In the genomic region with DNA sequence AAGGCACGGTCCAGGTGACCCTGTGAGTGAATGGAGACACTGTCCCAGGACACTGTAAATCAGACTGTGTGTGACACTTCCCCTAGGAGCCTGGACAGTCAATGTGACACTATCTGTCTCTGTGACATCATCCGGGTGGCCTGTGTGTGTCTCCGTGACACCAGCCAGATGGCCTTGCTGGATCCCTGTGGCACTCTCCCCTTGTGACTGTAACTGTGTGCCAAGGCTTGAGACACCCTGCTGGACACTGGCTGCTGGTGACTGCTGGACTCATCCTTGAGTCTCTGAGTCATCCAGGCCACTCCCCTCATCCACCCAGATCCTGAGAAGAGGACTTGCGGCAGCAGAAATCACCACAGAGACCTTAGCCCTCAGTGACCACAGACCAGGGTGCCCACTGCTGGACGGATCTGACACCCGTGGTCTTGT, we compare ENCODE assay signal across 13 cellular contexts. TPM values are rescaled to one million over a fixed set of nuclear protein-coding genes. Genes with fewer than 3 reads are reported as not detected.
DNase-seq lines count a peak whose midpoint lies in the region; ATAC-seq, FAIRE-seq and TF ChIP-seq lines count a peak whose summit lies in the region.
"Had no signal": no experiment of that assay in that cellular context is flagged by ENCODE, and none has a peak within 500 bp of the region (broad histone marks: within the 10 kb centered on the region; RNA-seq: fewer than 3 reads in every experiment).

No MANE protein-coding gene starts in this region.

- ATAC-seq in HG03139 (IDR thresholded peaks at IDR 0.05; ENCODE audit: unreplicated experiment) (no peak), HG02870 (IDR thresholded peaks at IDR 0.05; ENCODE audit: unreplicated experiment) (no peak)
- no peak for ATAC-seq in activated CD8-positive, alpha-beta T cell treated with anti-CD3 and anti-CD28 coated beads for 36 hours
- ATAC-seq: activated naive CD8-positive, alpha-beta T cell treated with anti-CD3 and anti-CD28 coated beads, Interleukin-2, amount 50 U/mL, for 24 hours had no signal

- no peaks in the 10 kb centered on the region for H3K27me3 ChIP-seq in bronchial epithelial cell (ENCODE audit: control insufficient read depth, insufficient read depth, low read length)

- no peaks in the 10 kb centered on the region for H3K36me3 ChIP-seq in bronchial epithelial cell (ENCODE audit: control insufficient read depth, insufficient read depth, low read length)
- H3K36me3 ChIP-seq: suprapubic skin had no signal

- H3K27me3 Mint-ChIP-seq in activated CD8-positive, alpha-beta T cell treated with anti-CD3 and anti-CD28 coated beads for 36 hours, result peaks cover 29% of the 10 kb centered on the region
- peaks cover 25% of the 10 kb centered on the region for H3K27me3 Mint-ChIP-seq in nephron progenitor cell (ENCODE audit: low read depth, poor library complexity)

- no peak overlapping the region for H3K27ac Mint-ChIP-seq in activated CD8-positive, alpha-beta T cell treated with anti-CD3 and anti-CD28 coated beads for 36 hours
- no peak overlapping the region for H3K27ac Mint-ChIP-seq in nephron progenitor cell
- H3K27ac Mint-ChIP-seq: activated naive CD8-positive, alpha-beta T cell treated with anti-CD3 and anti-CD28 coated beads, Interleukin-2, amount 50 U/mL, for 24 hours had no signal

- peak; percentile 83 for FAIRE-seq in bronchial epithelial cell (lab: Jason Lieb, UNC)

- no peak overlapping the region for H3K4me3 Mint-ChIP-seq in activated CD8-positive, alpha-beta T cell treated with anti-CD3 and anti-CD28 coated beads for 36 hours
- no peak overlapping the region for H3K4me3 Mint-ChIP-seq in nephron progenitor cell
- H3K4me3 Mint-ChIP-seq: activated naive CD8-positive, alpha-beta T cell treated with anti-CD3 and anti-CD28 coated beads, Interleukin-2, amount 50 U/mL, for 24 hours had no signal

- CTCF ChIA-PET in activated CD8-positive, alpha-beta T cell treated with anti-CD3 and anti-CD28 coated beads for 36 hours (lab: Charles Lee), result no interaction called here

- H3K4me1 Mint-ChIP-seq in activated CD8-positive, alpha-beta T cell treated with anti-CD3 and anti-CD28 coated beads for 36 hours (ENCODE audit: low read depth), result no peaks in the 10 kb centered on the region
- peaks cover 17% of the 10 kb centered on the region for H3K4me1 Mint-ChIP-seq in nephron progenitor cell

- DNase-seq in A172 (ENCODE audit: low spot score), result peak; percentile 69
- DNase-seq in HT1080 (ENCODE audit: low read depth), result peak; percentile 45
- DNase-seq in bronchial epithelial cell (ENCODE audit: low read depth), result peak; percentile 23
- peak; percentile 86 for DNase-seq in islet precursor cell
- no peak for DNase-seq in activated CD8-positive, alpha-beta T cell treated with anti-CD3 and anti-CD28 coated beads for 36 hours
- DNase-seq in nephron progenitor cell, result no peak
- DNase-seq: activated naive CD8-positive, alpha-beta T cell treated with anti-CD3 and anti-CD28 coated beads, Interleukin-2, amount 50 U/mL, for 24 hours; GOT3; NCI-H774 had no signal

- no peak for TF ChIP-seq CTCF in bronchial epithelial cell (IDR thresholded peaks at IDR 0.05; ENCODE audit: insufficient read depth, low read length, severe bottlenecking)
- TF ChIP-seq CTCF in activated CD8-positive, alpha-beta T cell treated with anti-CD3 and anti-CD28 coated beads for 36 hours (IDR thresholded peaks at IDR 0.05), result no peak
- TF ChIP-seq CTCF in nephron progenitor cell (IDR thresholded peaks at IDR 0.05), result no peak

- intact Hi-C loops in activated CD8-positive, alpha-beta T cell treated with anti-CD3 and anti-CD28 coated beads for 36 hours (cut with micrococcal nuclease), result no loop called here

- H3K36me3 Mint-ChIP-seq in activated CD8-positive, alpha-beta T cell treated with anti-CD3 and anti-CD28 coated beads for 36 hours (ENCODE audit: low read depth), result no peaks in the 10 kb centered on the region
- no peaks in the 10 kb centered on the region for H3K36me3 Mint-ChIP-seq in nephron progenitor cell (ENCODE audit: low read depth)

- POLR2A ChIA-PET in activated CD8-positive, alpha-beta T cell treated with anti-CD3 and anti-CD28 coated beads for 36 hours (lab: Charles Lee), result no interaction called here

- H3K4me3 ChIP-seq in bronchial epithelial cell (ENCODE audit: low read depth, low read length), result no peak overlapping the region
- H3K4me3 ChIP-seq: skin epidermis, suprapubic skin had no signal

- H3K9me3 Mint-ChIP-seq in activated CD8-positive, alpha-beta T cell treated with anti-CD3 and anti-CD28 coated beads for 36 hours, result no peaks in the 10 kb centered on the region
- no peaks in the 10 kb centered on the region for H3K9me3 Mint-ChIP-seq in nephron progenitor cell
- H3K9me3 Mint-ChIP-seq: activated naive CD8-positive, alpha-beta T cell treated with anti-CD3 and anti-CD28 coated beads, Interleukin-2, amount 50 U/mL, for 24 hours had no signal

RNA-seq across cellular contexts. Expression of a gene that starts 51.6 kb away (rescaled TPM):
- 18.7 and 30.2 TPM in 2 replicates for total RNA-seq in A172 (2014; rRNA removed; shearing (Covaris generic))
- 52.5 and 62.2 TPM in 2 replicates for total RNA-seq in HT1080 (2014; rRNA removed; shearing (Covaris generic))
- 20.2 and 23.3 TPM in 2 replicates for polyA plus RNA-seq in HT1080 (2015; cell fraction: cytosol; rRNA removed)
- 20.5 and 23.8 TPM in 2 replicates for polyA plus RNA-seq in HT1080 (2015; cell fraction: nucleus; rRNA removed)
- total RNA-seq in bronchial epithelial cell, result 14.3 and 16.1 TPM in 2 replicates
- total RNA-seq in activated CD8-positive, alpha-beta T cell treated with anti-CD3 and anti-CD28 coated beads for 36 hours, result 10 to 100 TPM; 16.2 to 19.8 TPM

RNA-seq across cellular contexts. Expression of a gene that starts 51.8 kb away (rescaled TPM):
- 51.2 and 52.0 TPM in 2 replicates for total RNA-seq in A172 (2014; rRNA removed; shearing (Covaris generic))
- total RNA-seq in HT1080 (2014; rRNA removed; shearing (Covaris generic)), result 47.7 and 61.5 TPM in 2 replicates
- polyA plus RNA-seq in HT1080 (2015; cell fraction: cytosol; rRNA removed), result 47.8 and 50.1 TPM in 2 replicates
- 31.2 and 40.5 TPM in 2 replicates for polyA plus RNA-seq in HT1080 (2015; cell fraction: nucleus; rRNA removed)
- total RNA-seq in bronchial epithelial cell, result 33.5 and 36.9 TPM in 2 replicates
- 10 to 100 TPM; 60.5 to 60.9 TPM for total RNA-seq in activated CD8-positive, alpha-beta T cell treated with anti-CD3 and anti-CD28 coated beads for 36 hours

Comparison
In these comparisons a context has a peak if more than half of its experiments do, and no peak if none do; other contexts are left out.
1. DNase-seq: peak in A172 (single experiment), HT1080 (single experiment), bronchial epithelial cell (single experiment) and islet precursor cell (single experiment); none in activated CD8-positive, alpha-beta T cell treated with anti-CD3 and anti-CD28 coated beads for 36 hours (single experiment) and nephron progenitor cell (single experiment).